1 cellular context compared by ENCODE assay signal in genomic region chr20:18058661-18059467, GRCh38.
TF ChIP-seq lines count a peak whose summit lies in the region.

No MANE protein-coding gene starts in this region.

TF ChIP-seq in HEK293, 187 proteins besides CTCF, POLR2A, EP300 and RAD21 (continued from another document):
- TF ChIP-seq PATZ1 (tag by site-specific recombination; IDR thresholded peaks at IDR 0.05) (peak; percentile 20; the same call in 1 of the 2 replicates), BCL11A (tag by site-specific recombination; IDR thresholded peaks at IDR 0.05; ENCODE audit: low read depth) (0 out of 2 replicates have a peak, but pooled peaks have one; percentile 22), ZNF654 (tag by site-specific recombination; IDR thresholded peaks at IDR 0.05; ENCODE audit: low read depth) (no peak), ZNF76 (tag by site-specific recombination; IDR thresholded peaks at IDR 0.05; ENCODE audit: borderline replicate concordance, low read depth) (peak; percentile 34; the same call in 1 of the 2 replicates), HIC1 (tag by site-specific recombination; IDR thresholded peaks at IDR 0.05) (peak; percentile 60), SCRT1 (tag by site-specific recombination; IDR thresholded peaks at IDR 0.05; ENCODE audit: borderline replicate concordance) (no peak), GLIS2 (tag by site-specific recombination; IDR thresholded peaks at IDR 0.05) (peak; percentile 69), ZBTB26 (tag by site-specific recombination; optimal IDR thresholded peaks at IDR 0.05) (peak; percentile 84), ZEB2 (tag by site-specific recombination; IDR thresholded peaks at IDR 0.05) (peak; percentile 63; the same call in 1 of the 2 replicates), SP7 (tag by site-specific recombination; IDR thresholded peaks at IDR 0.05) (peak; percentile 35; the same call in 1 of the 2 replicates), ZNF580 (tag by site-specific recombination; IDR thresholded peaks at IDR 0.05) (no peak), ZNF341 (tag by site-specific recombination; IDR thresholded peaks at IDR 0.05; ENCODE audit: low read depth) (peak; percentile 80), ZXDB (tag by site-specific recombination; IDR thresholded peaks at IDR 0.05) (0 out of 2 replicates have a peak, but pooled peaks have one; percentile 42), ZBTB11 (tag by site-specific recombination; conservative IDR thresholded peaks at IDR 0.05; ENCODE audit: low read depth) (peak; percentile 45), ZNF239 (tag by site-specific recombination; IDR thresholded peaks at IDR 0.05) (no peak), SALL2 (tag by site-specific recombination; IDR thresholded peaks at IDR 0.05; ENCODE audit: borderline replicate concordance) (no peak), ZBTB17 (tag by site-specific recombination; IDR thresholded peaks at IDR 0.05) (peak; percentile 65), GLIS1 (tag by site-specific recombination; IDR thresholded peaks at IDR 0.05) (peak; percentile 66), ZNF48 (tag by site-specific recombination; IDR thresholded peaks at IDR 0.05) (no peak), ZNF335 (tag by site-specific recombination; conservative IDR thresholded peaks at IDR 0.05) (0 out of 2 replicates have a peak, but pooled peaks have one; percentile 41), ZNF747 (tag by site-specific recombination; IDR thresholded peaks at IDR 0.05) (no peak), KLF1 (tag by site-specific recombination; IDR thresholded peaks at IDR 0.05) (0 out of 2 replicates have a peak, but pooled peaks have one; percentile 9), ZBTB48 (tag by site-specific recombination; IDR thresholded peaks at IDR 0.05) (peak; percentile 61; the same call in 1 of the 2 replicates), ZSCAN16 (tag by site-specific recombination; IDR thresholded peaks at IDR 0.05) (0 out of 2 replicates have a peak, but pooled peaks have one; percentile 49), ZNF354C (tag by site-specific recombination; IDR thresholded peaks at IDR 0.05; ENCODE audit: borderline replicate concordance, low read depth) (no peak), OSR2 (tag by site-specific recombination; IDR thresholded peaks at IDR 0.05) (peak; percentile 42; the same call in 1 of the 2 replicates), ZNF629 (tag by site-specific recombination; IDR thresholded peaks at IDR 0.05) (0 out of 2 replicates have a peak, but pooled peaks have one; percentile 15), ZFHX2 (tag by site-specific recombination; conservative IDR thresholded peaks at IDR 0.05) (peak; percentile 23; the same call in 1 of the 2 replicates), HOXD13 (CRISPR knock-in tag; IDR thresholded peaks at IDR 0.05; ENCODE audit: borderline replicate concordance) (no peak), ZNF513 (tag by site-specific recombination; IDR thresholded peaks at IDR 0.05) (peak; percentile 91), ZNF416 (tag by site-specific recombination; IDR thresholded peaks at IDR 0.05) (no peak), PRDM10 (tag by site-specific recombination; IDR thresholded peaks at IDR 0.05) (no peak; the same call in 1 of the 2 replicates), ZNF24 (tag by site-specific recombination; IDR thresholded peaks at IDR 0.05) (peak; percentile 25; the same call in 1 of the 2 replicates), MEIS1 (CRISPR knock-in tag; IDR thresholded peaks at IDR 0.05; ENCODE audit: borderline replicate concordance) (no peak), ZNF561 (tag by site-specific recombination; IDR thresholded peaks at IDR 0.05; ENCODE audit: borderline replicate concordance) (0 out of 2 replicates have a peak, but pooled peaks have one; percentile 52), EGR2 (tag by site-specific recombination; IDR thresholded peaks at IDR 0.05; ENCODE audit: low read depth) (peak; percentile 22; the same call in 1 of the 2 replicates), ZFP37 (tag by site-specific recombination; IDR thresholded peaks at IDR 0.05) (no peak), ZNF10 (tag by site-specific recombination; IDR thresholded peaks at IDR 0.05) (no peak), ZNF140 (tag by site-specific recombination; IDR thresholded peaks at IDR 0.05) (no peak), ZIC2 (tag by site-specific recombination; IDR thresholded peaks at IDR 0.05) (peak; percentile 41), ZNF280C (tag by site-specific recombination; IDR thresholded peaks at IDR 0.05) (no peak), ZNF404 (tag by site-specific recombination; IDR thresholded peaks at IDR 0.05) (no peak), IKZF3 (tag by site-specific recombination; IDR thresholded peaks at IDR 0.05) (peak; percentile 36; the same call in 1 of the 2 replicates), ZBTB8A (tag by site-specific recombination; IDR thresholded peaks at IDR 0.05) (peak; percentile 64), ZSCAN30 (tag by site-specific recombination; IDR thresholded peaks at IDR 0.05) (0 out of 2 replicates have a peak, but pooled peaks have one; percentile 6), ZBTB20 (tag by site-specific recombination; IDR thresholded peaks at IDR 0.05) (peak; percentile 98)
